Comparison of ENCODE assay signal across 24 cellular contexts in genomic region chrX:10055430-10055829, GRCh38.
"Had no signal": no experiment of that assay in that cellular context is flagged by ENCODE, and none has a peak within 500 bp of the region (broad histone marks: within the 10 kb centered on the region; RNA-seq: fewer than 3 reads in every experiment).

No MANE protein-coding gene starts in this region.

- H3K27ac Mint-ChIP-seq: immature natural killer cell; natural killer cell treated with Interleukin-12 subunit alpha and Interleukin-12 subunit beta and Interleukin-15 and Interleukin-18, amount 100 ng/mL, for 72 hours; progenitor cell of endocrine pancreas; type B pancreatic cell had no signal

- H3K9me3 ChIP-seq: left ventricle myocardium inferior, mucosa of descending colon, ovary, right lobe of liver, uterus had no signal

- H3K9me3 Mint-ChIP-seq: immature natural killer cell; natural killer cell treated with Interleukin-12 subunit alpha and Interleukin-12 subunit beta and Interleukin-15 and Interleukin-18, amount 100 ng/mL, for 72 hours; stimulated activated naive CD8-positive, alpha-beta T cell treated with anti-CD3 and anti-CD28 coated beads, Interleukin-15, amount 100 ng/mL, for 72 hours had no signal

- H3K4me3 ChIP-seq: heart left ventricle, left ventricle myocardium inferior, lung, mucosa of descending colon, ovary, right atrium auricular region, right lobe of liver, skin epidermis, tibial nerve, uterus had no signal

- H3K4me3 Mint-ChIP-seq: immature natural killer cell; naive thymus-derived CD4-positive, alpha-beta T cell; natural killer cell treated with Interleukin-12 subunit alpha and Interleukin-12 subunit beta and Interleukin-15 and Interleukin-18, amount 100 ng/mL, for 72 hours; stimulated activated naive CD8-positive, alpha-beta T cell treated with anti-CD3 and anti-CD28 coated beads, Interleukin-15, amount 100 ng/mL, for 72 hours; type B pancreatic cell had no signal

- H3K27ac ChIP-seq: heart left ventricle, left ventricle myocardium inferior, ovary, right atrium auricular region, right lobe of liver, skin epidermis, tibial nerve, uterus had no signal

- H3K27me3 Mint-ChIP-seq: naive thymus-derived CD4-positive, alpha-beta T cell; natural killer cell treated with Interleukin-12 subunit alpha and Interleukin-12 subunit beta and Interleukin-15 and Interleukin-18, amount 100 ng/mL, for 72 hours; progenitor cell of endocrine pancreas; stimulated activated naive CD8-positive, alpha-beta T cell treated with anti-CD3 and anti-CD28 coated beads, Interleukin-15, amount 100 ng/mL, for 72 hours; type B pancreatic cell had no signal

- H3K36me3 Mint-ChIP-seq: immature natural killer cell; natural killer cell treated with Interleukin-12 subunit alpha and Interleukin-12 subunit beta and Interleukin-15 and Interleukin-18, amount 100 ng/mL, for 72 hours; type B pancreatic cell had no signal

- DNase-seq: heart left ventricle; hypothalamus; immature natural killer cell; kidney; left ventricle myocardium inferior; midbrain; mucosa of descending colon; naive thymus-derived CD4-positive, alpha-beta T cell; ovary; right lobe of liver; stimulated activated CD4-positive, alpha-beta T cell treated with anti-CD3 and anti-CD28 coated beads, Interleukin-15, amount 100 ng/mL, for 24 hours; stimulated activated CD4-positive, alpha-beta T cell treated with anti-CD3 and anti-CD28 coated beads, Interleukin-2, amount 100 ng/mL, for 24 hours; stimulated activated CD4-positive, alpha-beta T cell treated with anti-CD3 and anti-CD28 coated beads, Interleukin-4, amount 100 ng/mL, for 1 hour; stimulated activated naive CD4-positive, alpha-beta T cell treated with Interleukin-2 at 50 U/mL for 16 hours; stimulated activated naive CD8-positive, alpha-beta T cell treated with anti-CD3 and anti-CD28 coated beads, Interleukin-15, amount 100 ng/mL, for 72 hours; substantia nigra; uterus had no signal

- H3K36me3 ChIP-seq: heart left ventricle, left ventricle myocardium inferior, ovary, right atrium auricular region, right lobe of liver, uterus had no signal

- H3K27me3 ChIP-seq: ovary, right atrium auricular region, right lobe of liver, tibial nerve, uterus had no signal

- H3K4me1 ChIP-seq: right lobe of liver had no signal

- ATAC-seq: heart left ventricle; mucosa of descending colon; naive thymus-derived CD4-positive, alpha-beta T cell; natural killer cell treated with Interleukin-12 subunit alpha and Interleukin-12 subunit beta and Interleukin-15 and Interleukin-18, amount 100 ng/mL, for 72 hours; stimulated activated naive CD8-positive, alpha-beta T cell treated with anti-CD3 and anti-CD28 coated beads, Interleukin-15, amount 100 ng/mL, for 72 hours had no signal
